40 cellular contexts compared by ENCODE assay signal in the genomic region with DNA sequence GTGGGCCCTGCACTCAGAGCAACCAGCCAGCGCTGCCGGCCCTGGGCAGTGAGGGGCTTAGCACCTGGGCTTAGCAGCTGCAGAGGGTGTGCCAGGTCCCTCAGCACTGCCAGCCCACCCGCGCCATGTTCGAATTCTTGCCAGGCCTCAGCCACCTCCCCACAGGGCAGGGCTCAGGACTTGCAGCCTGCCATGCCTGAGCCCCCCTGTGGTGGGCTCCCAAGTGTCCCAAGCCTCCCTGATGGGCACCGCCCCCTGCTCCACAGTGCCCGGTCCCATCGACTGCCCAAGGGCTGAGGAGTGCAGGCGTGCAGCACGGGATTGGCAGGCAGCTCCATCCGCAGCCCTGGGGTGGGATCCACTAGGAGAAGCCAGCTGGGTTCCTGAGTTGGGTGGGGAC.
"Had no signal": no experiment of that assay in that cellular context is flagged by ENCODE, and none has a peak within 500 bp of the region (broad histone marks: within the 10 kb centered on the region; RNA-seq: fewer than 3 reads in every experiment).

No MANE protein-coding gene starts in this region.

- DNase-seq: activated effector memory CD4-positive, alpha-beta T cell treated with anti-CD3 and anti-CD28 coated beads, Interleukin-2, amount 50 U/mL, for 16 hours; activated effector memory CD4-positive, alpha-beta T cell treated with Interleukin-2 at 50 U/mL for 16 hours; activated gamma-delta T cell; activated gamma-delta T cell treated with Interleukin-2 at 50 U/mL for 16 hours; activated naive CD4-positive, alpha-beta T cell; activated naive CD4-positive, alpha-beta T cell treated with anti-CD3 and anti-CD28 coated beads for 36 hours; activated naive CD4-positive, alpha-beta T cell treated with anti-CD3 and anti-CD28 coated beads, Interleukin-2, amount 10 ng/mL, durations not matched to agents 7 days and 5 days; activated naive CD4-positive, alpha-beta T cell treated with anti-CD3 and anti-CD28 coated beads, Interleukin-2, amount 50 U/mL, for 16 hours; activated naive CD4-positive, alpha-beta T cell treated with Interleukin-2 at 50 U/mL for 16 hours; activated naive CD8-positive, alpha-beta T cell treated with anti-CD3 and anti-CD28 coated beads for 36 hours; activated naive CD8-positive, alpha-beta T cell treated with anti-CD3 and anti-CD28 coated beads, Interleukin-2, amount 10 ng/mL, durations not matched to agents 7 days and 5 days; activated naive CD8-positive, alpha-beta T cell treated with anti-CD3 and anti-CD28 coated beads, Interleukin-2, amount 50 U/mL, for 24 hours; activated T-cell treated with anti-CD3 and anti-CD28 coated beads, Interleukin-2, amount 50 U/mL, for 1 hour; activated T-cell treated with anti-CD3 and anti-CD28 coated beads, Interleukin-2, amount 50 U/mL, for 24 hours; activated T-cell treated with anti-CD3 and anti-CD28 coated beads, Interleukin-2, amount 50 U/mL, for 4 hours; activated T-cell treated with anti-CD3 and anti-CD28 coated beads, Interleukin-2, amount 50 U/mL, for 48 hours; activated T-cell treated with anti-CD3 and anti-CD28 coated beads, Interleukin-2, amount 50 U/mL, for 72 hours; adrenal gland; amniotic stem cell; amygdala; anterior cingulate cortex; aorta; body of pancreas; brain microvascular endothelial cell; caudate nucleus; central memory CD4-positive, alpha-beta T cell; cerebellar nuclear complex had no signal

- H3K27me3 Mint-ChIP-seq: activated naive CD4-positive, alpha-beta T cell treated with anti-CD3 and anti-CD28 coated beads, Interleukin-2, amount 10 ng/mL, durations not matched to agents 7 days and 5 days; activated naive CD4-positive, alpha-beta T cell treated with anti-CD3 and anti-CD28 coated beads, Interleukin-2, amount 50 U/mL, for 24 hours; activated naive CD8-positive, alpha-beta T cell; activated naive CD8-positive, alpha-beta T cell treated with anti-CD3 and anti-CD28 coated beads for 36 hours; activated naive CD8-positive, alpha-beta T cell treated with anti-CD3 and anti-CD28 coated beads, Interleukin-2, amount 50 U/mL, for 24 hours; activated T-cell treated with anti-CD3 and anti-CD28 coated beads, Interleukin-2, amount 50 U/mL, for 24 hours; activated T-helper 17 cell treated with anti-CD3 and anti-CD28 coated beads, Interleukin-2, amount 50 U/mL, for 72 hours; central memory CD8-positive, alpha-beta T cell had no signal

- H3K36me3 Mint-ChIP-seq: activated naive CD4-positive, alpha-beta T cell treated with anti-CD3 and anti-CD28 coated beads, Interleukin-2, amount 10 ng/mL, durations not matched to agents 7 days and 5 days; brain had no signal

- H3K9me3 Mint-ChIP-seq: activated naive CD4-positive, alpha-beta T cell treated with anti-CD3 and anti-CD28 coated beads, Interleukin-2, amount 50 U/mL, for 24 hours; central memory CD8-positive, alpha-beta T cell had no signal

- H3K4me3 Mint-ChIP-seq: activated naive CD4-positive, alpha-beta T cell treated with anti-CD3 and anti-CD28 coated beads for 36 hours; activated naive CD4-positive, alpha-beta T cell treated with anti-CD3 and anti-CD28 coated beads, Interleukin-2, amount 10 ng/mL, durations not matched to agents 7 days and 5 days; activated naive CD4-positive, alpha-beta T cell treated with anti-CD3 and anti-CD28 coated beads, Interleukin-2, amount 50 U/mL, for 24 hours; activated naive CD8-positive, alpha-beta T cell; activated naive CD8-positive, alpha-beta T cell treated with anti-CD3 and anti-CD28 coated beads for 36 hours; activated naive CD8-positive, alpha-beta T cell treated with anti-CD3 and anti-CD28 coated beads, Interleukin-2, amount 10 ng/mL, durations not matched to agents 7 days and 5 days; activated naive CD8-positive, alpha-beta T cell treated with anti-CD3 and anti-CD28 coated beads, Interleukin-2, amount 50 U/mL, for 24 hours; activated T-cell treated with anti-CD3 and anti-CD28 coated beads, Interleukin-2, amount 50 U/mL, for 24 hours; activated T-cell treated with anti-CD3 and anti-CD28 coated beads, Interleukin-2, amount 50 U/mL, for 4 hours; activated T-cell treated with anti-CD3 and anti-CD28 coated beads, Interleukin-2, amount 50 U/mL, for 72 hours; activated T-helper 1 cell treated with anti-CD3 and anti-CD28 coated beads, Interleukin-12 subunit alpha, Interleukin-12 subunit beta, Interleukin-2, Interleukin-4 antibody, amounts not matched to agents 30 ng/mL and 10 ng/mL and 1 ng/mL, durations not matched to agents 14 hours and 24 hours and 36 hours; activated T-helper 17 cell treated with anti-CD3 and anti-CD28 coated beads, Interleukin-2, amount 50 U/mL, for 72 hours; brain; central memory CD8-positive, alpha-beta T cell had no signal

- H3K36me3 ChIP-seq: adrenal gland, ascending aorta, brain microvascular endothelial cell, breast epithelium, cardiac muscle cell had no signal

- FAIRE-seq: astrocyte, bronchial epithelial cell had no signal

- ATAC-seq: activated naive CD4-positive, alpha-beta T cell treated with anti-CD3 and anti-CD28 coated beads, Interleukin-2, amount 50 U/mL, for 72 hours; activated naive CD8-positive, alpha-beta T cell treated with anti-CD3 and anti-CD28 coated beads, Interleukin-2, amount 50 U/mL, for 24 hours; activated T-cell treated with anti-CD3 and anti-CD28 coated beads, Interleukin-2, amount 50 U/mL, for 4 hours; activated T-cell treated with anti-CD3 and anti-CD28 coated beads, Interleukin-2, amount 50 U/mL, for 72 hours; activated T-helper 17 cell treated with anti-CD3 and anti-CD28 coated beads, Interleukin-2, amount 50 U/mL, for 72 hours; body of pancreas had no signal

- H3K4me1 ChIP-seq: adrenal gland, ascending aorta, body of pancreas, breast epithelium had no signal

- H3K27ac Mint-ChIP-seq: activated naive CD4-positive, alpha-beta T cell treated with anti-CD3 and anti-CD28 coated beads for 36 hours; activated naive CD4-positive, alpha-beta T cell treated with anti-CD3 and anti-CD28 coated beads, Interleukin-2, amount 10 ng/mL, durations not matched to agents 7 days and 5 days; activated naive CD4-positive, alpha-beta T cell treated with anti-CD3 and anti-CD28 coated beads, Interleukin-2, amount 50 U/mL, for 24 hours; activated naive CD4-positive, alpha-beta T cell treated with anti-CD3 and anti-CD28 coated beads, Interleukin-2, amount 50 U/mL, for 72 hours; activated naive CD8-positive, alpha-beta T cell; activated naive CD8-positive, alpha-beta T cell treated with anti-CD3 and anti-CD28 coated beads for 36 hours; activated naive CD8-positive, alpha-beta T cell treated with anti-CD3 and anti-CD28 coated beads, Interleukin-2, amount 10 ng/mL, durations not matched to agents 7 days and 5 days; activated naive CD8-positive, alpha-beta T cell treated with anti-CD3 and anti-CD28 coated beads, Interleukin-2, amount 50 U/mL, for 24 hours; activated T-cell treated with anti-CD3 and anti-CD28 coated beads, Interleukin-2, amount 50 U/mL, for 24 hours; activated T-cell treated with anti-CD3 and anti-CD28 coated beads, Interleukin-2, amount 50 U/mL, for 72 hours; activated T-helper 1 cell treated with anti-CD3 and anti-CD28 coated beads, Interleukin-12 subunit alpha, Interleukin-12 subunit beta, Interleukin-2, Interleukin-4 antibody, amounts not matched to agents 30 ng/mL and 10 ng/mL and 1 ng/mL, durations not matched to agents 14 hours and 24 hours and 36 hours; activated T-helper 17 cell treated with anti-CD3 and anti-CD28 coated beads, Interleukin-2, amount 50 U/mL, for 72 hours; activated T-helper 2 cell treated with anti-CD3 and anti-CD28 coated beads, Interferon-gamma antibody, Interleukin-2, Interleukin-4, amounts not matched to agents 10 μg/mL and 5 μg/mL and 100 μg/mL, durations not matched to agents 14 hours and 24 hours and 36 hours; brain had no signal

- H3K9me3 ChIP-seq: adrenal gland had no signal

- H3K4me1 Mint-ChIP-seq: activated naive CD4-positive, alpha-beta T cell treated with anti-CD3 and anti-CD28 coated beads, Interleukin-2, amount 10 ng/mL, durations not matched to agents 7 days and 5 days; activated naive CD4-positive, alpha-beta T cell treated with anti-CD3 and anti-CD28 coated beads, Interleukin-2, amount 50 U/mL, for 24 hours; activated naive CD8-positive, alpha-beta T cell treated with anti-CD3 and anti-CD28 coated beads for 36 hours; activated naive CD8-positive, alpha-beta T cell treated with anti-CD3 and anti-CD28 coated beads, Interleukin-2, amount 10 ng/mL, durations not matched to agents 7 days and 5 days; activated naive CD8-positive, alpha-beta T cell treated with anti-CD3 and anti-CD28 coated beads, Interleukin-2, amount 50 U/mL, for 24 hours; activated T-helper 17 cell treated with anti-CD3 and anti-CD28 coated beads, Interleukin-2, amount 50 U/mL, for 72 hours; brain; central memory CD8-positive, alpha-beta T cell had no signal

- H3K4me3 ChIP-seq: adrenal gland, ascending aorta, body of pancreas, breast epithelium, cardiac muscle cell had no signal

- H3K27me3 ChIP-seq: adrenal gland, ascending aorta, body of pancreas, brain microvascular endothelial cell, breast epithelium, cardiac muscle cell had no signal

- H3K27ac ChIP-seq: adrenal gland, ascending aorta, body of pancreas, brain microvascular endothelial cell, breast epithelium, cardiac muscle cell had no signal
